Comparison of ENCODE assay signal across 22 cellular contexts in the genomic region with DNA sequence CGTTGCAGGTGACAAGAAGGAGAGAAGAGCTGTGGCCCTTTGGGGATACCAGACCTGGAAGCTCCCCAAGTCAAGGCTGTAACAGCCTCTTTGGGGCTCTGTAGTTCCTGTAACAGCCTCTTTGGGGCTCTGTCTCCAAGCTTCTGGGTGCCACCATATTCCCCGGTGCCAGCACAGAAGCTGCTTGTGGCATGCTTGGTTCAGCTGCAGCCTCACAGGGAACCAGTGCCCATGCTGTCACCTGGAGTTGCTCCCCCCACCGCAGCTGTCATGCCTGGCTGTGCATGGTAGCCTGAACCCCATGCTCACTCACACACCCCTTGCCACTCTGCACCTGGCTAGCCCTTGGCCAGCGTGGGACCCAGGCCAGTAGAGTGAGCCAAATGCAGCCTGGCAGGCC.
DNase-seq lines count a peak whose midpoint lies in the region; ATAC-seq and TF ChIP-seq lines count a peak whose summit lies in the region.
"Had no signal": no experiment of that assay in that cellular context is flagged by ENCODE, and none has a peak within 500 bp of the region (broad histone marks: within the 10 kb centered on the region; RNA-seq: fewer than 3 reads in every experiment).

No MANE protein-coding gene starts in this region.

- no peaks in the 10 kb centered on the region for H3K27me3 ChIP-seq in DOHH2 (ENCODE audit: control insufficient read depth, low read length)
- no peaks in the 10 kb centered on the region for H3K27me3 ChIP-seq in SU-DHL-6 (ENCODE audit: low read length)
- H3K27me3 ChIP-seq in mesenchymal stem cell (ENCODE audit: control insufficient read depth in 1 of 2, insufficient read depth in 1 of 2, low read length in 2 of 2), result no peaks in the 10 kb centered on the region
- H3K27me3 ChIP-seq in gastrocnemius medialis, result no peaks in the 10 kb centered on the region

- peaks cover 10% of the 10 kb centered on the region for H3K79me2 ChIP-seq in DOHH2 (ENCODE audit: control insufficient read depth, low read length)
- no peaks in the 10 kb centered on the region for H3K79me2 ChIP-seq in SU-DHL-6 (ENCODE audit: insufficient read depth, low read length)

- in situ Hi-C loops in gastrocnemius medialis (cut with MboI; ENCODE audit: low sequenced_read_pairs in 4 of 4), result no loop called here

- no peak for DNase-seq in mesenchymal stem cell
- no peak for DNase-seq in gastrocnemius medialis
- DNase-seq in NOMO-1 treated with DMSO at 0.1 percent for 48 hours (lab: John Stamatoyannopoulos, UW; ENCODE audit: unreplicated experiment), result no peak
- DNase-seq: activated CD4-positive, alpha-beta T cell treated with anti-CD3 and anti-CD28 coated beads, Interleukin-2, amount 50 U/mL, for 1 hour; activated CD8-positive, alpha-beta memory T cell treated with anti-CD3 and anti-CD28 coated beads, Interleukin-2, amount 50 U/mL, for 48 hours; activated gamma-delta T cell treated with Interleukin-2 at 50 U/mL for 16 hours; amniotic stem cell; foreskin fibroblast; KG1; NCI-H1092; NCI-H2107; NCI-H524 treated with DMSO at 0.1 percent for 48 hours; SHP77 had no signal

- peak overlapping the region; percentile 78 for H4K91ac ChIP-seq in mesenchymal stem cell (ENCODE audit: low read length)

- peak overlapping the region in 1 of 2 experiments; percentile 52 for H3K23ac ChIP-seq in mesenchymal stem cell (ENCODE audit: low read length in 2 of 2)

- no peak overlapping the region for H2AK5ac ChIP-seq in mesenchymal stem cell (ENCODE audit: low read length, severe bottlenecking)

- intact Hi-C loops in gastrocnemius medialis (cut with DNase I; ENCODE audit: low total_unique reads), result no loop called here

- H3K36me3 ChIP-seq in DOHH2 (ENCODE audit: control insufficient read depth, low read length) (peaks cover 13% of the 10 kb centered on the region), SU-DHL-6 (ENCODE audit: low read length) (no peaks in the 10 kb centered on the region), mesenchymal stem cell (ENCODE audit: control insufficient read depth in 1 of 2, insufficient read depth in 2 of 2, low read depth in 1 of 2, low read length in 2 of 2) (no peaks in the 10 kb centered on the region), gastrocnemius medialis (no peaks in the 10 kb centered on the region)
- H3K36me3 ChIP-seq: HAP-1, thoracic aorta had no signal

- peak overlapping the region in 1 of 2 experiments; percentile 11 for H3K14ac ChIP-seq in mesenchymal stem cell (ENCODE audit: low read length in 2 of 2)

- peak overlapping the region in 1 of 2 experiments; percentile 72 for H2BK12ac ChIP-seq in mesenchymal stem cell (ENCODE audit: low read length in 2 of 2)

- H2AFZ ChIP-seq in SU-DHL-6 (ENCODE audit: low read depth, low read length, severe bottlenecking), result no peak overlapping the region
- no peak overlapping the region for H2AFZ ChIP-seq in mesenchymal stem cell (ENCODE audit: low read depth, low read length)

- H3K4me1 ChIP-seq in DOHH2 (ENCODE audit: control insufficient read depth, low read length), result peaks cover 61% of the 10 kb centered on the region
- H3K4me1 ChIP-seq in mesenchymal stem cell (ENCODE audit: control insufficient read depth, insufficient read depth, low read depth, low read length), result peaks cover 3% of the 10 kb centered on the region
- no peaks in the 10 kb centered on the region for H3K4me1 ChIP-seq in gastrocnemius medialis

- H2BK5ac ChIP-seq in mesenchymal stem cell (ENCODE audit: low read depth, low read length, poor library complexity, severe bottlenecking), result no peak overlapping the region

- TF ChIP-seq POLR2A in gastrocnemius medialis (IDR thresholded peaks at IDR 0.05), result no peak

- no peak overlapping the region for H4K8ac ChIP-seq in mesenchymal stem cell (ENCODE audit: low read length)

- H3K4me2 ChIP-seq in DOHH2 (ENCODE audit: low read length) (peak overlapping the region; percentile 70), SU-DHL-6 (ENCODE audit: low read depth, low read length, poor library complexity, severe bottlenecking) (peak overlapping the region; percentile 55), mesenchymal stem cell (ENCODE audit: low read length, poor library complexity, severe bottlenecking) (no peak overlapping the region)
- H3K4me2 ChIP-seq: smooth muscle cell had no signal

- peak; percentile 34 for ATAC-seq in GM18498 (IDR thresholded peaks at IDR 0.05; ENCODE audit: unreplicated experiment)
- ATAC-seq in gastrocnemius medialis, result no peak
- no peak for ATAC-seq in HG02763 (IDR thresholded peaks at IDR 0.05; ENCODE audit: unreplicated experiment)
- no peak for ATAC-seq in HG03442 (IDR thresholded peaks at IDR 0.05; ENCODE audit: unreplicated experiment)

- H3K27ac ChIP-seq in DOHH2 (ENCODE audit: low read depth, low read length), result peak overlapping the region; percentile 79
- peak overlapping the region; percentile 80 for H3K27ac ChIP-seq in SU-DHL-6 (ENCODE audit: low read depth, low read length)
- no peak overlapping the region for H3K27ac ChIP-seq in mesenchymal stem cell (ENCODE audit: low read length, poor library complexity, severe bottlenecking)
- no peak overlapping the region for H3K27ac ChIP-seq in gastrocnemius medialis
- H3K27ac ChIP-seq: epithelial cell of prostate had no signal

- H3K79me1 ChIP-seq in mesenchymal stem cell (replicated peaks; ENCODE audit: low read length, poor library complexity, severe bottlenecking), result peaks cover 2% of the 10 kb centered on the region

- H3K9me3 ChIP-seq in DOHH2 (ENCODE audit: control insufficient read depth, insufficient read depth, low read length) (peaks cover 11% of the 10 kb centered on the region; the same call in 1 of the 2 replicates), SU-DHL-6 (ENCODE audit: insufficient read depth, low read length) (no peaks in the 10 kb centered on the region), mesenchymal stem cell (ENCODE audit: control insufficient read depth, low read length) (no peaks in the 10 kb centered on the region), gastrocnemius medialis (no peaks in the 10 kb centered on the region)
- H3K9me3 ChIP-seq: HAP-1, thoracic aorta had no signal

- 83% methylated on average over 4 of the region's 4 CpGs for WGBS in mesenchymal stem cell

- H4K20me1 ChIP-seq in DOHH2 (ENCODE audit: control insufficient read depth, insufficient read depth, low read depth, low read length) (no peaks in the 10 kb centered on the region), SU-DHL-6 (ENCODE audit: low read depth, low read length) (no peaks in the 10 kb centered on the region)

- no peak overlapping the region for H3K4ac ChIP-seq in mesenchymal stem cell (ENCODE audit: low read depth in 1 of 2, low read length in 2 of 2)

- H3K9ac ChIP-seq in SU-DHL-6 (ENCODE audit: low read length) (0 out of 2 replicates have a peak overlapping the region, but pooled peaks have one; percentile 11), mesenchymal stem cell (ENCODE audit: low read length) (no peak overlapping the region)

- H2BK15ac ChIP-seq in mesenchymal stem cell (ENCODE audit: low read depth, poor library complexity, severe bottlenecking), result no peak overlapping the region

- H3F3A ChIP-seq in DOHH2 (ENCODE audit: control insufficient read depth, insufficient read depth), result no peaks in the 10 kb centered on the region
- H3F3A ChIP-seq in SU-DHL-6 (ENCODE audit: insufficient read depth), result 0 out of 2 replicates have a peak, but pooled peaks cover 10% of the 10 kb centered on the region

- H3K4me3 ChIP-seq in DOHH2 (ENCODE audit: low read length), result peak overlapping the region; percentile 62; the same call in 1 of the 2 replicates
- no peak overlapping the region for H3K4me3 ChIP-seq in SU-DHL-6 (ENCODE audit: insufficient read depth, low read length, poor library complexity, severe bottlenecking)
- H3K4me3 ChIP-seq in mesenchymal stem cell (ENCODE audit: insufficient read depth in 1 of 2, low read depth in 1 of 2, low read length in 2 of 2), result peak overlapping the region in 1 of 2 experiments; percentile 36
- H3K4me3 ChIP-seq in gastrocnemius medialis, result no peak overlapping the region
- H3K4me3 ChIP-seq: HAP-1, smooth muscle cell, thoracic aorta had no signal

- TF ChIP-seq CTCF in DOHH2 (IDR thresholded peaks at IDR 0.05; ENCODE audit: low read depth, low read length, poor library complexity, severe bottlenecking) (no peak), SU-DHL-6 (IDR thresholded peaks at IDR 0.05; ENCODE audit: insufficient read depth, low read length, poor library complexity, severe bottlenecking) (peak; percentile 18), gastrocnemius medialis (IDR thresholded peaks at IDR 0.05 in 4 of 5, conservative IDR thresholded peaks at IDR 0.05 in 1 of 5) (no peak)

- no peak overlapping the region for H2BK120ac ChIP-seq in mesenchymal stem cell (ENCODE audit: low read depth, low read length)

- no peak overlapping the region for H3K18ac ChIP-seq in mesenchymal stem cell (ENCODE audit: low read depth in 1 of 2, low read length in 2 of 2)

- H3K9me2 ChIP-seq in DOHH2 (replicated peaks; ENCODE audit: control insufficient read depth, low read length) (no peaks in the 10 kb centered on the region), SU-DHL-6 (replicated peaks; ENCODE audit: insufficient read depth, low read length) (no peaks in the 10 kb centered on the region)

Comparison
In these comparisons a context has a peak if more than half of its experiments do, and no peak if none do; other contexts are left out.
1. H3K27ac ChIP-seq: peak in DOHH2 (single experiment) and SU-DHL-6 (single experiment); none in mesenchymal stem cell (single experiment) and gastrocnemius medialis (0 of 4).